ENCODE assay signal across 8 cellular contexts in the genomic region with DNA sequence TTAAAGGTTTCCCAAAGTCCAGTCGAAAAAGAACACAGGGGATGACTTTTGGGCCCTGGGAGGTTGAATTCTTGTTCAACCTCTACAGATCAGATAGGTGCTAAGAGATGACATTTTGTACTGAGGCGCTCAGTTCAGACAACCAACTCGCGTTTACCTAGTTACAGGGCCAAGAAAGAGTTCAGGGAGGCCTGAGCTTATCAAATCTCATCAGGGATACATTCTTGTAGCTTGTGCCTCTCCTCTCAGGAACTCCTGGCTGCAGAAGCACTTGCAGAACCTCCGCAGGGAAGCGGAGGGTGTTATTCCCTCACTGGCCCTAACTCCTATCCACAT. TPM values are rescaled to one million over a fixed set of nuclear protein-coding genes. Genes with fewer than 3 reads are reported as not detected.
DNase-seq lines count a peak whose midpoint lies in the region; ATAC-seq and TF ChIP-seq lines count a peak whose summit lies in the region.

No MANE protein-coding gene starts in this region.

- intact Hi-C loops in left ventricle myocardium superior (cut with micrococcal nuclease) (no loop called here), posterior cingulate gyrus (cut with DNase I) (no loop called here)

- H3K36me3 ChIP-seq in H7 (replicated peaks; ENCODE audit: control insufficient read depth, insufficient read depth, low read length), result peaks cover 8% of the 10 kb centered on the region

- peak overlapping the region in 11 of 21 experiments; percentile 83 to 95 (median 87) for H3K27ac ChIP-seq in skin epidermis

- TF ChIP-seq CTCF in WI38 (IDR thresholded peaks at IDR 0.05; ENCODE audit: low read depth, low read length), result no peak

- no peaks in the 10 kb centered on the region for H3K27me3 ChIP-seq in H7 (ENCODE audit: control insufficient read depth, insufficient read depth, low read length)

- no peak for DNase-seq in H7
- DNase-seq in left ventricle myocardium superior, result no peak
- DNase-seq in posterior cingulate gyrus, result no peak
- DNase-seq in NCI-H2171 (lab: John Stamatoyannopoulos, UW), result no peak
- no peak for DNase-seq in DMS 273 treated with DMSO at 0.1 percent for 48 hours (lab: John Stamatoyannopoulos, UW)

- peak; percentile 15 for ATAC-seq in left ventricle myocardium superior
- ATAC-seq in GM19397 (IDR thresholded peaks at IDR 0.05; ENCODE audit: unreplicated experiment), result no peak

- H3K4me3 ChIP-seq in H7 (ENCODE audit: insufficient read depth, low read depth, low read length) (peak overlapping the region; percentile 92), WI38 (ENCODE audit: low read depth, low read length) (peak overlapping the region; percentile 83), skin epidermis (peak overlapping the region; percentile 63 to 96 (median 88))

RNA-seq across cellular contexts. Expression of a gene that starts 0.8 kb away (rescaled TPM):
- 20.4 and 21.5 TPM in 2 replicates for total RNA-seq in H7 (2014; rRNA removed; shearing (Covaris generic))
- 15.9 TPM for total RNA-seq in left ventricle myocardium superior

RNA-seq across cellular contexts. Expression of a gene that starts 20.0 kb away (rescaled TPM):
- total RNA-seq in H7 (2014; rRNA removed; shearing (Covaris generic)), result 7.7 and 9.9 TPM in 2 replicates
- 6.7 TPM for total RNA-seq in left ventricle myocardium superior

RNA-seq across cellular contexts. Expression of a gene that starts 22.0 kb away (rescaled TPM):
- total RNA-seq in H7 (2014; rRNA removed; shearing (Covaris generic)), result 13.4 and 15.4 TPM in 2 replicates
- total RNA-seq in left ventricle myocardium superior, result 8.9 TPM

RNA-seq across cellular contexts. Expression of a gene that starts 38.4 kb away (rescaled TPM):
- 3.9 and 9.1 TPM in 2 replicates for total RNA-seq in H7 (2014; rRNA removed; shearing (Covaris generic))
- total RNA-seq in left ventricle myocardium superior, result 3.5 TPM
